8 cellular contexts compared by ENCODE assay signal in the genomic region with DNA sequence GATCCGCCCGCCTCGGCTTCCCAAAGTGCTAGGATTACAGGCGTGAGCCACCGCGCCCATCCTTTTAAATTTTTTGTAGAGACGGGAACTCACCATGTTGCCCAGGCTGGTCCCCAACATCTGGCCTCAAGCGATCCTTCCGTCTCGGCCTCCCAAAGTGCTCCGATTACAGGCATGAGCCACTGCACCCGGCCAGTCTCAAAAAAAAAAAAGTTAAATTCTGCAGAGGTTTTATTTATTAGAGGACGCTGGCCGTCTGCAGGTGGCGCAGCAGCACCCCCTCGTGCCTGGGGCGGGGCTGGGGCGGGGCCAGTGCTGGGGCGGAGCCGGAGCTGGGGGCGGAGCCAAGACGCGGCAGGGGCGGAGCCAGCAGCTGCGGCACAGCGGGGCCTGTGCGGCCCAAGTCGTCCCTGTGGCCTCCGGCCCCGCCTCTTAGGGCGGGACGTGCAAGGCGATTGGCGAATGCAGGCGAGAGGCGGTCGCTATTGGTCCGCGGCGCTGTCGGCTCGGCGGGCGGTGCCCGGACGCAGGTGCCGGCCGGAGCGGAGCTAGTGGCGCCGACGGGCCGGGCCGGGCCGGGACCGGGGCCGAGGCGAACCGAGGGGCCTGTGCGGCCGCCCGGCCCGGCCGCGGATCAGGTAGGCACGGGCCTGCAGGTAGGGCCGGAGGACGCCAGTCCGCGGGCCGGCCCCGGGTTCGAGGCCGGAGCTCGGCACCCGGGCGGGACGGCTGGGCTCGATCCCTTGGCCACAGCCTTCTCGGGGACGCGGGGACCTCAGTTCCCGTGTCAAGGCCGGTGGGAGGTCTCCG. TPM values are rescaled to one million over a fixed set of nuclear protein-coding genes. Genes with fewer than 3 reads are reported as not detected.
DNase-seq lines count a peak whose midpoint lies in the region; ATAC-seq and FAIRE-seq lines count a peak whose summit lies in the region.

MARCHF2 (plus strand) TSS at position 523 of the 810 bp plus-strand sequence. CDS start 8,536 bp downstream, outside the sequence.

- H3K36me3 Mint-ChIP-seq in T-helper 1 cell treated with Interleukin-12 subunit alpha and Interleukin-12 subunit beta and Interleukin-4 antibody, amounts not matched to agents 30 μg/mL and 1 μg/mL, for 36 hours (ENCODE audit: low read depth), result no peaks in the 10 kb centered on the region

- peak; percentile 27 for FAIRE-seq in urothelium cell line (lab: Jason Lieb, UNC)

- H3K27me3 Mint-ChIP-seq in T-helper 1 cell treated with Interleukin-12 subunit alpha and Interleukin-12 subunit beta and Interleukin-4 antibody, amounts not matched to agents 30 μg/mL and 1 μg/mL, for 36 hours (ENCODE audit: low read depth), result no peaks in the 10 kb centered on the region

- peak within 1 kb of the TSS; percentile 2 for H3K27ac Mint-ChIP-seq in T-helper 1 cell treated with Interleukin-12 subunit alpha and Interleukin-12 subunit beta and Interleukin-4 antibody, amounts not matched to agents 30 μg/mL and 1 μg/mL, for 36 hours

- peak; percentile 73 for DNase-seq in NCI-H1694 treated with DMSO at 0.1 percent for 48 hours (lab: John Stamatoyannopoulos, UW)
- peak; percentile 89 for DNase-seq in amniotic stem cell (lab: John Stamatoyannopoulos, UW)
- DNase-seq in left ventricle myocardium superior, result peak; percentile 99
- DNase-seq in pulmonary artery endothelial cell (ENCODE audit: low read depth, low spot score), result peak; percentile 93
- DNase-seq in urothelium cell line (ENCODE audit: low spot score), result peak; percentile 97

- intact Hi-C loops in left ventricle myocardium superior (cut with micrococcal nuclease), result no loop called here

- H3K9me3 Mint-ChIP-seq in T-helper 1 cell treated with Interleukin-12 subunit alpha and Interleukin-12 subunit beta and Interleukin-4 antibody, amounts not matched to agents 30 μg/mL and 1 μg/mL, for 36 hours, result no peaks in the 10 kb centered on the region

- peaks cover 8% of the 10 kb centered on the region for H3K4me1 Mint-ChIP-seq in T-helper 1 cell treated with Interleukin-12 subunit alpha and Interleukin-12 subunit beta and Interleukin-4 antibody, amounts not matched to agents 30 μg/mL and 1 μg/mL, for 36 hours (ENCODE audit: low read depth)

- peak within 1 kb of the TSS; percentile 60 for H3K4me3 Mint-ChIP-seq in T-helper 1 cell treated with Interleukin-12 subunit alpha and Interleukin-12 subunit beta and Interleukin-4 antibody, amounts not matched to agents 30 μg/mL and 1 μg/mL, for 36 hours

- ATAC-seq in GM18499 (IDR thresholded peaks at IDR 0.05; ENCODE audit: insufficient read depth, unreplicated experiment) (peak; percentile 72), HG02938 (IDR thresholded peaks at IDR 0.05; ENCODE audit: unreplicated experiment) (peak; percentile 99), left ventricle myocardium superior (peak; percentile 99)

RNA-seq across cellular contexts. Expression of gene MARCHF2, which starts in this region (rescaled TPM):
- total RNA-seq in left ventricle myocardium superior (97.0 TPM), pulmonary artery endothelial cell (113 and 149 TPM in 2 replicates)

Comparison
In these comparisons a context has a peak if more than half of its experiments do, and no peak if none do; other contexts are left out.
1. Peak in every context shown above with its lines: DNase-seq and ATAC-seq.